Comparison of ENCODE assay signal across 1 cellular context in the genomic region with DNA sequence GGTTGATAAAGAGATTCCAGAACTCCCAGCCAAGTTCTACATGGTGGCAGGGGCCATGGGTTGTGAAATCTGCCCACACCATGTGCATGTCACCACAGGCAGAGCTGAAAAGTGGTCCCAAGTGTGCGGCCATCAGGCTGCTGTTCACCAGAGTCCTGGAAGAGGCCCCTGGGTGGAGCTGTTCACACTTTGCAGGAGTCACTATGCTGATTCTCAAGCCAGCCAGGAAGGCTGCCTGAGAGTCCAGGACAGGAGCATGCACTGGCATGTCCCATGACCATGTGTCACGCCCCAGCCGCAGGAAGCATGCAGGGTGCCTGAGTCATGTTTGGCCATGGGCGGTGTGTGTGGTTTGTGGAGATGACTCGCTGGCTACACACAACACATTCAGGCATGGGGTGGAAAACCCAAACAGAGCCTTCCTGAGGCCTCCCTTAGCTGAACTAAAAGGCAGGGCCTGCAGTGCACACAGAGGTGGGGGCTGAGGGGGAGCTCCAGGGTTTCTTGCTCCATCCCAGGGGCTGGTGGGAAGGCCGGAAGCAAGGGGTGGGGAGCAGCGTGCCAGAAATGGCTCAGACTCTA.
TF ChIP-seq lines count a peak whose summit lies in the region.

No MANE protein-coding gene starts in this region.

TF ChIP-seq in HepG2, 621 proteins besides CTCF, POLR2A, EP300 and RAD21 (continued from another document):
- TF ChIP-seq, protein P1, sequence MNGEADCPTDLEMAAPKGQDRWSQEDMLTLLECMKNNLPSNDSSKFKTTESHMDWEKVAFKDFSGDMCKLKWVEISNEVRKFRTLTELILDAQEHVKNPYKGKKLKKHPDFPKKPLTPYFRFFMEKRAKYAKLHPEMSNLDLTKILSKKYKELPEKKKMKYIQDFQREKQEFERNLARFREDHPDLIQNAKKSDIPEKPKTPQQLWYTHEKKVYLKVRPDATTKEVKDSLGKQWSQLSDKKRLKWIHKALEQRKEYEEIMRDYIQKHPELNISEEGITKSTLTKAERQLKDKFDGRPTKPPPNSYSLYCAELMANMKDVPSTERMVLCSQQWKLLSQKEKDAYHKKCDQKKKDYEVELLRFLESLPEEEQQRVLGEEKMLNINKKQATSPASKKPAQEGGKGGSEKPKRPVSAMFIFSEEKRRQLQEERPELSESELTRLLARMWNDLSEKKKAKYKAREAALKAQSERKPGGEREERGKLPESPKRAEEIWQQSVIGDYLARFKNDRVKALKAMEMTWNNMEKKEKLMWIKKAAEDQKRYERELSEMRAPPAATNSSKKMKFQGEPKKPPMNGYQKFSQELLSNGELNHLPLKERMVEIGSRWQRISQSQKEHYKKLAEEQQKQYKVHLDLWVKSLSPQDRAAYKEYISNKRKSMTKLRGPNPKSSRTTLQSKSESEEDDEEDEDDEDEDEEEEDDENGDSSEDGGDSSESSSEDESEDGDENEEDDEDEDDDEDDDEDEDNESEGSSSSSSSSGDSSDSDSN (CRISPR knock-in tag; IDR thresholded peaks at IDR 0.05), result no peak
- TF ChIP-seq ZNF572 (CRISPR knock-in tag; IDR thresholded peaks at IDR 0.05), result no peak
- TF ChIP-seq ZNF83 (CRISPR knock-in tag; IDR thresholded peaks at IDR 0.05; ENCODE audit: borderline replicate concordance), result no peak
- no peak for TF ChIP-seq SMARCE1 (IDR thresholded peaks at IDR 0.05; ENCODE audit: borderline replicate concordance)
- TF ChIP-seq MXI1 (IDR thresholded peaks at IDR 0.05; ENCODE audit: borderline replicate concordance, low read depth, low read length), result peak; percentile 73; the same call in 1 of the 3 replicates
- TF ChIP-seq, protein P2, sequence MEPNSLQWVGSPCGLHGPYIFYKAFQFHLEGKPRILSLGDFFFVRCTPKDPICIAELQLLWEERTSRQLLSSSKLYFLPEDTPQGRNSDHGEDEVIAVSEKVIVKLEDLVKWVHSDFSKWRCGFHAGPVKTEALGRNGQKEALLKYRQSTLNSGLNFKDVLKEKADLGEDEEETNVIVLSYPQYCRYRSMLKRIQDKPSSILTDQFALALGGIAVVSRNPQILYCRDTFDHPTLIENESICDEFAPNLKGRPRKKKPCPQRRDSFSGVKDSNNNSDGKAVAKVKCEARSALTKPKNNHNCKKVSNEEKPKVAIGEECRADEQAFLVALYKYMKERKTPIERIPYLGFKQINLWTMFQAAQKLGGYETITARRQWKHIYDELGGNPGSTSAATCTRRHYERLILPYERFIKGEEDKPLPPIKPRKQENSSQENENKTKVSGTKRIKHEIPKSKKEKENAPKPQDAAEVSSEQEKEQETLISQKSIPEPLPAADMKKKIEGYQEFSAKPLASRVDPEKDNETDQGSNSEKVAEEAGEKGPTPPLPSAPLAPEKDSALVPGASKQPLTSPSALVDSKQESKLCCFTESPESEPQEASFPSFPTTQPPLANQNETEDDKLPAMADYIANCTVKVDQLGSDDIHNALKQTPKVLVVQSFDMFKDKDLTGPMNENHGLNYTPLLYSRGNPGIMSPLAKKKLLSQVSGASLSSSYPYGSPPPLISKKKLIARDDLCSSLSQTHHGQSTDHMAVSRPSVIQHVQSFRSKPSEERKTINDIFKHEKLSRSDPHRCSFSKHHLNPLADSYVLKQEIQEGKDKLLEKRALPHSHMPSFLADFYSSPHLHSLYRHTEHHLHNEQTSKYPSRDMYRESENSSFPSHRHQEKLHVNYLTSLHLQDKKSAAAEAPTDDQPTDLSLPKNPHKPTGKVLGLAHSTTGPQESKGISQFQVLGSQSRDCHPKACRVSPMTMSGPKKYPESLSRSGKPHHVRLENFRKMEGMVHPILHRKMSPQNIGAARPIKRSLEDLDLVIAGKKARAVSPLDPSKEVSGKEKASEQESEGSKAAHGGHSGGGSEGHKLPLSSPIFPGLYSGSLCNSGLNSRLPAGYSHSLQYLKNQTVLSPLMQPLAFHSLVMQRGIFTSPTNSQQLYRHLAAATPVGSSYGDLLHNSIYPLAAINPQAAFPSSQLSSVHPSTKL (CRISPR knock-in tag; IDR thresholded peaks at IDR 0.05), result peak; percentile 41; the same call in 1 of the 2 replicates
- TF ChIP-seq DR1 (CRISPR knock-in tag; IDR thresholded peaks at IDR 0.05), result no peak
- TF ChIP-seq ZKSCAN1 (IDR thresholded peaks at IDR 0.05; ENCODE audit: low read length), result no peak
- TF ChIP-seq STAG1 (CRISPR knock-in tag; IDR thresholded peaks at IDR 0.05), result peak; percentile 33
- no peak for TF ChIP-seq SCMH1 (CRISPR knock-in tag; IDR thresholded peaks at IDR 0.05; ENCODE audit: borderline replicate concordance)
- TF ChIP-seq, protein P3, sequence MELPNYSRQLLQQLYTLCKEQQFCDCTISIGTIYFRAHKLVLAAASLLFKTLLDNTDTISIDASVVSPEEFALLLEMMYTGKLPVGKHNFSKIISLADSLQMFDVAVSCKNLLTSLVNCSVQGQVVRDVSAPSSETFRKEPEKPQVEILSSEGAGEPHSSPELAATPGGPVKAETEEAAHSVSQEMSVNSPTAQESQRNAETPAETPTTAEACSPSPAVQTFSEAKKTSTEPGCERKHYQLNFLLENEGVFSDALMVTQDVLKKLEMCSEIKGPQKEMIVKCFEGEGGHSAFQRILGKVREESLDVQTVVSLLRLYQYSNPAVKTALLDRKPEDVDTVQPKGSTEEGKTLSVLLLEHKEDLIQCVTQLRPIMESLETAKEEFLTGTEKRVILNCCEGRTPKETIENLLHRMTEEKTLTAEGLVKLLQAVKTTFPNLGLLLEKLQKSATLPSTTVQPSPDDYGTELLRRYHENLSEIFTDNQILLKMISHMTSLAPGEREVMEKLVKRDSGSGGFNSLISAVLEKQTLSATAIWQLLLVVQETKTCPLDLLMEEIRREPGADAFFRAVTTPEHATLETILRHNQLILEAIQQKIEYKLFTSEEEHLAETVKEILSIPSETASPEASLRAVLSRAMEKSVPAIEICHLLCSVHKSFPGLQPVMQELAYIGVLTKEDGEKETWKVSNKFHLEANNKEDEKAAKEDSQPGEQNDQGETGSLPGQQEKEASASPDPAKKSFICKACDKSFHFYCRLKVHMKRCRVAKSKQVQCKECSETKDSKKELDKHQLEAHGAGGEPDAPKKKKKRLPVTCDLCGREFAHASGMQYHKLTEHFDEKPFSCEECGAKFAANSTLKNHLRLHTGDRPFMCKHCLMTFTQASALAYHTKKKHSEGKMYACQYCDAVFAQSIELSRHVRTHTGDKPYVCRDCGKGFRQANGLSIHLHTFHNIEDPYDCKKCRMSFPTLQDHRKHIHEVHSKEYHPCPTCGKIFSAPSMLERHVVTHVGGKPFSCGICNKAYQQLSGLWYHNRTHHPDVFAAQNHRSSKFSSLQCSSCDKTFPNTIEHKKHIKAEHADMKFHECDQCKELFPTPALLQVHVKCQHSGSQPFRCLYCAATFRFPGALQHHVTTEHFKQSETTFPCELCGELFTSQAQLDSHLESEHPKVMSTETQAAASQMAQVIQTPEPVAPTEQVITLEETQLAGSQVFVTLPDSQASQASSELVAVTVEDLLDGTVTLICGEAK (IDR thresholded peaks at IDR 0.05), result no peak
- TF ChIP-seq, protein P3 (CRISPR knock-in tag; IDR thresholded peaks at IDR 0.05), result no peak
- no peak for TF ChIP-seq POLR2G (IDR thresholded peaks at IDR 0.05; ENCODE audit: low read depth, low read length)
- no peak for TF ChIP-seq PHF8 (CRISPR knock-in tag; IDR thresholded peaks at IDR 0.05)
- TF ChIP-seq GTF3A (CRISPR knock-in tag; conservative IDR thresholded peaks at IDR 0.05), result no peak
- TF ChIP-seq NR2F2 (IDR thresholded peaks at IDR 0.05; ENCODE audit: borderline replicate concordance, low read depth), result no peak
- TF ChIP-seq HMGA1 (CRISPR knock-in tag; conservative IDR thresholded peaks at IDR 0.05), result no peak
- TF ChIP-seq JDP2 (CRISPR knock-in tag; IDR thresholded peaks at IDR 0.05; ENCODE audit: borderline replicate concordance), result no peak
- 0 out of 2 replicates have a peak, but pooled peaks have one; percentile 17 for TF ChIP-seq ZNF44 (CRISPR knock-in tag; IDR thresholded peaks at IDR 0.05)
- TF ChIP-seq ZNF713 (CRISPR knock-in tag; IDR thresholded peaks at IDR 0.05), result no peak
- no peak for TF ChIP-seq NFYB (CRISPR knock-in tag; IDR thresholded peaks at IDR 0.05)
- no peak for TF ChIP-seq FOXP1 (IDR thresholded peaks at IDR 0.05)
- peak; percentile 27; the same call in 1 of the 2 replicates for TF ChIP-seq FOXP1 (CRISPR knock-in tag; IDR thresholded peaks at IDR 0.05)
- TF ChIP-seq, protein P4, sequence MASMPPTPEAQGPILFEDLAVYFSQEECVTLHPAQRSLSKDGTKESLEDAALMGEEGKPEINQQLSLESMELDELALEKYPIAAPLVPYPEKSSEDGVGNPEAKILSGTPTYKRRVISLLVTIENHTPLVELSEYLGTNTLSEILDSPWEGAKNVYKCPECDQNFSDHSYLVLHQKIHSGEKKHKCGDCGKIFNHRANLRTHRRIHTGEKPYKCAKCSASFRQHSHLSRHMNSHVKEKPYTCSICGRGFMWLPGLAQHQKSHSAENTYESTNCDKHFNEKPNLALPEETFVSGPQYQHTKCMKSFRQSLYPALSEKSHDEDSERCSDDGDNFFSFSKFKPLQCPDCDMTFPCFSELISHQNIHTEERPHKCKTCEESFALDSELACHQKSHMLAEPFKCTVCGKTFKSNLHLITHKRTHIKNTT (CRISPR knock-in tag; IDR thresholded peaks at IDR 0.05), result no peak
- TF ChIP-seq RXRA (CRISPR knock-in tag; IDR thresholded peaks at IDR 0.05), result no peak; the same call in 1 of the 2 replicates
- TF ChIP-seq ZNF879 (CRISPR knock-in tag; IDR thresholded peaks at IDR 0.05), result no peak
- no peak for TF ChIP-seq ZNF180 (CRISPR knock-in tag; IDR thresholded peaks at IDR 0.05; ENCODE audit: borderline replicate concordance, low read depth)
- TF ChIP-seq, protein P5, sequence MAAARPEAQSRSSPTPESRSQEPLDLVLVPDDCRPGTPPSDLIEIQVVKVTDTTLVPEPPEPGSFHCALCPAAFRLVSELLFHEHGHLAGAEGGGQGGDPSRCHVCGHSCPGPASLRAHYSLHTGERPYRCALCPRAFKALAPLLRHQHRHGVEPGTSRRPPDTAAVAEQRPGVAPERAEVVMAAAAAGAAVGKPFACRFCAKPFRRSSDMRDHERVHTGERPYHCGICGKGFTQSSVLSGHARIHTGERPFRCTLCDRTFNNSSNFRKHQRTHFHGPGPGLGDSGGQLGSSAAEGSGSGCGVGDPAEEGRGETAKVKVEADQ (CRISPR knock-in tag; IDR thresholded peaks at IDR 0.05; ENCODE audit: borderline replicate concordance), result no peak
- TF ChIP-seq CCAR2 (optimal IDR thresholded peaks at IDR 0.05; ENCODE audit: low read depth, low read length), result no peak
- no peak for TF ChIP-seq ZBTB42 (CRISPR knock-in tag; IDR thresholded peaks at IDR 0.05)
- no peak for TF ChIP-seq ZZZ3 (CRISPR knock-in tag; IDR thresholded peaks at IDR 0.05; ENCODE audit: borderline replicate concordance)
- peak; percentile 59; the same call in 1 of the 2 replicates for TF ChIP-seq BHLHE40 (IDR thresholded peaks at IDR 0.05; ENCODE audit: low read length)
- TF ChIP-seq, protein P6, sequence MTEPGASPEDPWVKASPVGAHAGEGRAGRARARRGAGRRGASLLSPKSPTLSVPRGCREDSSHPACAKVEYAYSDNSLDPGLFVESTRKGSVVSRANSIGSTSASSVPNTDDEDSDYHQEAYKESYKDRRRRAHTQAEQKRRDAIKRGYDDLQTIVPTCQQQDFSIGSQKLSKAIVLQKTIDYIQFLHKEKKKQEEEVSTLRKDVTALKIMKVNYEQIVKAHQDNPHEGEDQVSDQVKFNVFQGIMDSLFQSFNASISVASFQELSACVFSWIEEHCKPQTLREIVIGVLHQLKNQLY (CRISPR knock-in tag; IDR thresholded peaks at IDR 0.05), result no peak
